Comparison of ENCODE assay signal across 1 cellular context in genomic region chr5:145981612-145982571, GRCh38.
TF ChIP-seq lines count a peak whose summit lies in the region.

No MANE protein-coding gene starts in this region.

TF ChIP-seq in GM23338, 12 proteins besides CTCF, POLR2A, EP300 and RAD21 (continued from another document):
- TF ChIP-seq, protein P1, sequence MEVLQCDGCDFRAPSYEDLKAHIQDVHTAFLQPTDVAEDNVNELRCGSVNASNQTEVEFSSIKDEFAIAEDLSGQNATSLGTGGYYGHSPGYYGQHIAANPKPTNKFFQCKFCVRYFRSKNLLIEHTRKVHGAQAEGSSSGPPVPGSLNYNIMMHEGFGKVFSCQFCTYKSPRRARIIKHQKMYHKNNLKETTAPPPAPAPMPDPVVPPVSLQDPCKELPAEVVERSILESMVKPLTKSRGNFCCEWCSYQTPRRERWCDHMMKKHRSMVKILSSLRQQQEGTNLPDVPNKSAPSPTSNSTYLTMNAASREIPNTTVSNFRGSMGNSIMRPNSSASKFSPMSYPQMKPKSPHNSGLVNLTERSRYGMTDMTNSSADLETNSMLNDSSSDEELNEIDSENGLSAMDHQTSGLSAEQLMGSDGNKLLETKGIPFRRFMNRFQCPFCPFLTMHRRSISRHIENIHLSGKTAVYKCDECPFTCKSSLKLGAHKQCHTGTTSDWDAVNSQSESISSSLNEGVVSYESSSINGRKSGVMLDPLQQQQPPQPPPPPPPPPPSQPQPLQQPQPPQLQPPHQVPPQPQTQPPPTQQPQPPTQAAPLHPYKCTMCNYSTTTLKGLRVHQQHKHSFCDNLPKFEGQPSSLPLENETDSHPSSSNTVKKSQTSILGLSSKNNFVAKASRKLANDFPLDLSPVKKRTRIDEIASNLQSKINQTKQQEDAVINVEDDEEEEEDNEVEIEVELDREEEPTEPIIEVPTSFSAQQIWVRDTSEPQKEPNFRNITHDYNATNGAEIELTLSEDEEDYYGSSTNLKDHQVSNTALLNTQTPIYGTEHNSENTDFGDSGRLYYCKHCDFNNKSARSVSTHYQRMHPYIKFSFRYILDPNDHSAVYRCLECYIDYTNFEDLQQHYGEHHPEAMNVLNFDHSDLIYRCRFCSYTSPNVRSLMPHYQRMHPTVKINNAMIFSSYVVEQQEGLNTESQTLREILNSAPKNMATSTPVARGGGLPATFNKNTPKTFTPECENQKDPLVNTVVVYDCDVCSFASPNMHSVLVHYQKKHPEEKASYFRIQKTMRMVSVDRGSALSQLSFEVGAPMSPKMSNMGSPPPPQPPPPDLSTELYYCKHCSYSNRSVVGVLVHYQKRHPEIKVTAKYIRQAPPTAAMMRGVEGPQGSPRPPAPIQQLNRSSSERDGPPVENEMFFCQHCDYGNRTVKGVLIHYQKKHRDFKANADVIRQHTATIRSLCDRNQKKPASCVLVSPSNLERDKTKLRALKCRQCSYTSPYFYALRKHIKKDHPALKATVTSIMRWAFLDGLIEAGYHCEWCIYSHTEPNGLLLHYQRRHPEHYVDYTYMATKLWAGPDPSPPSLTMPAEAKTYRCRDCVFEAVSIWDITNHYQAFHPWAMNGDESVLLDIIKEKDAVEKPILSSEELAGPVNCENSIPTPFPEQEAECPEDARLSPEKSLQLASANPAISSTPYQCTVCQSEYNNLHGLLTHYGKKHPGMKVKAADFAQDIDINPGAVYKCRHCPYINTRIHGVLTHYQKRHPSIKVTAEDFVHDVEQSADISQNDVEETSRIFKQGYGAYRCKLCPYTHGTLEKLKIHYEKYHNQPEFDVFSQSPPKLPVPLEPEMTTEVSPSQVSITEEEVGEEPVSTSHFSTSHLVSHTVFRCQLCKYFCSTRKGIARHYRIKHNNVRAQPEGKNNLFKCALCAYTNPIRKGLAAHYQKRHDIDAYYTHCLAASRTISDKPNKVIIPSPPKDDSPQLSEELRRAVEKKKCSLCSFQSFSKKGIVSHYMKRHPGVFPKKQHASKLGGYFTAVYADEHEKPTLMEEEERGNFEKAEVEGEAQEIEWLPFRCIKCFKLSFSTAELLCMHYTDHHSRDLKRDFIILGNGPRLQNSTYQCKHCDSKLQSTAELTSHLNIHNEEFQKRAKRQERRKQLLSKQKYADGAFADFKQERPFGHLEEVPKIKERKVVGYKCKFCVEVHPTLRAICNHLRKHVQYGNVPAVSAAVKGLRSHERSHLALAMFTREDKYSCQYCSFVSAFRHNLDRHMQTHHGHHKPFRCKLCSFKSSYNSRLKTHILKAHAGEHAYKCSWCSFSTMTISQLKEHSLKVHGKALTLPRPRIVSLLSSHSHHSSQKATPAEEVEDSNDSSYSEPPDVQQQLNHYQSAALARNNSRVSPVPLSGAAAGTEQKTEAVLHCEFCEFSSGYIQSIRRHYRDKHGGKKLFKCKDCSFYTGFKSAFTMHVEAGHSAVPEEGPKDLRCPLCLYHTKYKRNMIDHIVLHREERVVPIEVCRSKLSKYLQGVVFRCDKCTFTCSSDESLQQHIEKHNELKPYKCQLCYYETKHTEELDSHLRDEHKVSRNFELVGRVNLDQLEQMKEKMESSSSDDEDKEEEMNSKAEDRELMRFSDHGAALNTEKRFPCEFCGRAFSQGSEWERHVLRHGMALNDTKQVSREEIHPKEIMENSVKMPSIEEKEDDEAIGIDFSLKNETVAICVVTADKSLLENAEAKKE (CRISPR knock-in tag; IDR thresholded peaks at IDR 0.05): no peak
